8 cellular contexts compared by ENCODE assay signal in genomic region chr3:140942221-140943104, GRCh38. TPM values are rescaled to one million over a fixed set of nuclear protein-coding genes. Genes with fewer than 3 reads are reported as not detected.
DNase-seq lines count a peak whose midpoint lies in the region; ATAC-seq and TF ChIP-seq lines count a peak whose summit lies in the region.

No MANE protein-coding gene starts in this region.

- H3K36me3 Mint-ChIP-seq in activated naive CD8-positive, alpha-beta T cell treated with anti-CD3 and anti-CD28 coated beads, Interleukin-2, amount 10 ng/mL, durations not matched to agents 7 days and 5 days = peaks cover 5% of the 10 kb centered on the region

- H3K9me3 Mint-ChIP-seq in activated naive CD8-positive, alpha-beta T cell treated with anti-CD3 and anti-CD28 coated beads, Interleukin-2, amount 10 ng/mL, durations not matched to agents 7 days and 5 days = peaks cover 1% of the 10 kb centered on the region

- DNase-seq in Caki2 (ENCODE audit: low read depth) (peak; percentile 73), HK-2 (ENCODE audit: unreplicated experiment) (peak; percentile 84), heart left ventricle (peak; percentile 57 to 72 (median 65)), pons (ENCODE audit: low spot score) (peak; percentile 44), aorta (peak; percentile 74 to 89)
- peak; percentile 62 for DNase-seq in activated naive CD8-positive, alpha-beta T cell treated with anti-CD3 and anti-CD28 coated beads, Interleukin-2, amount 10 ng/mL, durations not matched to agents 7 days and 5 days

- H3K27me3 Mint-ChIP-seq in activated naive CD8-positive, alpha-beta T cell treated with anti-CD3 and anti-CD28 coated beads, Interleukin-2, amount 10 ng/mL, durations not matched to agents 7 days and 5 days = no peaks in the 10 kb centered on the region

- H3K4me1 ChIP-seq in heart left ventricle (peaks cover 3 to 46% (median 35%) of the 10 kb centered on the region in 12 donors), aorta (ENCODE audit: control insufficient read depth in 1 of 2, insufficient read depth in 2 of 2, low read length in 2 of 2) (peaks cover 0 to 20% of the 10 kb centered on the region in 2 donors)

- H3K4me3 Mint-ChIP-seq in activated naive CD8-positive, alpha-beta T cell treated with anti-CD3 and anti-CD28 coated beads, Interleukin-2, amount 10 ng/mL, durations not matched to agents 7 days and 5 days = peak overlapping the region; percentile 95

- ATAC-seq in GM19455 (IDR thresholded peaks at IDR 0.05; ENCODE audit: unreplicated experiment) (peak; percentile 52), heart left ventricle (peak; percentile 49 to 71 (median 64)), aorta (ENCODE audit: low FRiP score) (peak; percentile 85)
- ATAC-seq in activated naive CD8-positive, alpha-beta T cell treated with anti-CD3 and anti-CD28 coated beads, Interleukin-2, amount 10 ng/mL, durations not matched to agents 7 days and 5 days (ENCODE audit: low read depth) = peak; percentile 12

- POLR2A ChIA-PET in activated naive CD8-positive, alpha-beta T cell treated with anti-CD3 and anti-CD28 coated beads, Interleukin-2, amount 10 ng/mL, durations not matched to agents 7 days and 5 days (lab: Charles Lee) = interaction anchor here (0.6 kb wide), 1 partner anchor 296 kb away, joined by 3 read pairs; no protein-coding TSS in a partner anchor

- TF ChIP-seq POLR2A in Raji (IDR thresholded peaks at IDR 0.05; ENCODE audit: insufficient read depth, low read depth, low read length) = peak; percentile 59
- TF ChIP-seq POLR2A in heart left ventricle (IDR thresholded peaks at IDR 0.05) = no peak

- H3K27me3 ChIP-seq in heart left ventricle = no peaks in the 10 kb centered on the region
- H3K27me3 ChIP-seq in aorta (ENCODE audit: control insufficient read depth in 1 of 2, insufficient read depth in 2 of 2, low read length in 1 of 2) = no peaks in the 10 kb centered on the region

- peak overlapping the region; percentile 97 for H3K27ac Mint-ChIP-seq in activated naive CD8-positive, alpha-beta T cell treated with anti-CD3 and anti-CD28 coated beads, Interleukin-2, amount 10 ng/mL, durations not matched to agents 7 days and 5 days

- peaks cover 25% of the 10 kb centered on the region for H3K4me1 Mint-ChIP-seq in activated naive CD8-positive, alpha-beta T cell treated with anti-CD3 and anti-CD28 coated beads, Interleukin-2, amount 10 ng/mL, durations not matched to agents 7 days and 5 days

- peaks cover 0 to 6% (median 0%) of the 10 kb centered on the region in 12 donors for H3K9me3 ChIP-seq in heart left ventricle
- no peaks in the 10 kb centered on the region for H3K9me3 ChIP-seq in aorta (ENCODE audit: control insufficient read depth, low read length)

- intact Hi-C loops in heart left ventricle (cut with DNase I) (loop anchor here in 1 of 10 donors (2.0 kb wide), 1 partner anchor 18 kb away; no protein-coding TSS in a partner anchor), aorta (cut with DNase I) (no loop called here)

- H3K36me3 ChIP-seq in heart left ventricle = no peaks in the 10 kb centered on the region
- no peaks in the 10 kb centered on the region for H3K36me3 ChIP-seq in aorta (ENCODE audit: control insufficient read depth in 1 of 2, insufficient read depth in 2 of 2, low read length in 1 of 2)

- in situ Hi-C loops in Caki2 (cut with HindIII; ENCODE audit: low pct_unique_long_range_greater_than_20kb, low sequenced_read_pairs) = no loop called here

- peak overlapping the region; percentile 54 to 98 (median 86) for H3K4me3 ChIP-seq in heart left ventricle
- H3K4me3 ChIP-seq in aorta (ENCODE audit: low read length in 2 of 2) = peak overlapping the region; percentile 67 to 78

- peak overlapping the region; percentile 91 to 98 (median 96) for H3K27ac ChIP-seq in heart left ventricle
- H3K27ac ChIP-seq in aorta (ENCODE audit: low read depth in 1 of 2, low read length in 2 of 2) = peak overlapping the region; percentile 38 to 98

- 0 to 1% (median 0%) methylated on average over 46 to 56 of the region's 56 CpGs for WGBS in heart left ventricle, 4 donors
- WGBS in aorta, 2 donors = 0 to 1% methylated on average over 55 to 56 of the region's 56 CpGs

- TF ChIP-seq CTCF in heart left ventricle (IDR thresholded peaks at IDR 0.05) = no peak

RNA-seq across cellular contexts. Expression of gene SLC25A36, which starts 0.8 kb away (rescaled TPM):
- total RNA-seq in Caki2 (2014; rRNA removed; shearing (Covaris generic); ENCODE audit: low replicate concordance) = 38.1 and 39.1 TPM in 2 replicates
- total RNA-seq in activated naive CD8-positive, alpha-beta T cell treated with anti-CD3 and anti-CD28 coated beads, Interleukin-2, amount 10 ng/mL, durations not matched to agents 7 days and 5 days = 10 to 100 TPM; 61.5 to 68.6 TPM
- total RNA-seq in heart left ventricle (10 to 100 TPM; 48.1 to 78.0 (median 63.0) TPM), aorta (10 to 100 TPM; 49.0 to 68.7 TPM)
- polyA plus RNA-seq in heart left ventricle (10 to 100 TPM; 36.0 to 40.7 TPM), aorta (10 to 100 TPM; 23.7 to 35.0 TPM)

Comparison
In these comparisons a context has a peak if more than half of its experiments do, and no peak if none do; other contexts are left out.
1. Peak in every context shown above with its lines: DNase-seq, ATAC-seq, H3K4me3 ChIP-seq and H3K27ac ChIP-seq.
2. ATAC-seq: peak in every context shown above with its lines; median percentile 85 in aorta; 64 in heart left ventricle; 52 in GM19455; 12 in activated naive CD8-positive, alpha-beta T cell treated with anti-CD3 and anti-CD28 coated beads, Interleukin-2, amount 10 ng/mL, durations not matched to agents 7 days and 5 days.